In the genomic region with DNA sequence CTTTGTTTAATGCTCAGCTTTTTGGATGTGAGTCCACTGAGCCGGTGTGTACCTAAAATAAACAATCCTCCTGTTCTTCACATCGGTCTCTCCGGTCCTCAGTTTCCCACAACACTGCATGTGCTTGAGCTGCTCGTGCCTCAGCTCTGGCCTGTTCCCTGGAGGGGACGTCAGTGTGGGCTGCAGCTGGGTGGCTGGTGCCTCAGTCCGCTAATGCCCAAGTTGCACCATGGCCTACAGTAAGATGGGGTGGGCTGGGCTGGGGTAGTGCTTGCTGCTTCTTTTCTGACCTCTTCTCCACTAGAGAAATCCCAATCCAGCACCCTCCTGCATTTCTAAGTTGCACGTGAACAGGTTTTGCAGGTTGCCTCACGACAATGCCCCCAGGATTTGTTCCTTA, we compare ENCODE assay signal across 28 cellular contexts. TPM values are rescaled to one million over a fixed set of nuclear protein-coding genes. Genes with fewer than 3 reads are reported as not detected.
DNase-seq lines count a peak whose midpoint lies in the region; ATAC-seq and TF ChIP-seq lines count a peak whose summit lies in the region.
"Had no signal": no experiment of that assay in that cellular context is flagged by ENCODE, and none has a peak within 500 bp of the region (broad histone marks: within the 10 kb centered on the region; RNA-seq: fewer than 3 reads in every experiment).

No MANE protein-coding gene starts in this region.

- H3K27ac Mint-ChIP-seq in endothelial cell (ENCODE audit: unreplicated experiment), result peak overlapping the region; percentile 96
- H3K27ac Mint-ChIP-seq: CD14-positive monocyte had no signal

- H3K4me3 ChIP-seq in lower lobe of right lung (peak overlapping the region; percentile 47), spleen (peak overlapping the region in 4 of 8 donors; percentile 4 to 65 (median 28))
- H3K4me3 ChIP-seq: SJSA1 had no signal

- H3K9me3 ChIP-seq in lower lobe of right lung (no peaks in the 10 kb centered on the region), spleen (no peaks in the 10 kb centered on the region)
- H3K9me3 ChIP-seq: BE2C, SJSA1 had no signal

- peaks cover 14% of the 10 kb centered on the region for H3K27me3 ChIP-seq in lower lobe of right lung (ENCODE audit: low read depth)
- H3K27me3 ChIP-seq in spleen (replicated peaks in 1 of 7), result peaks cover 0 to 74% (median 0%) of the 10 kb centered on the region in 7 donors

- peak overlapping the region; percentile 81 for H3K27ac ChIP-seq in lower lobe of right lung
- peak overlapping the region in 5 of 8 donors; percentile 25 to 74 (median 66) for H3K27ac ChIP-seq in spleen
- H3K27ac ChIP-seq: SJSA1 had no signal

- no peak for TF ChIP-seq CTCF in endothelial cell (IDR thresholded peaks at IDR 0.05; ENCODE audit: unreplicated experiment)
- TF ChIP-seq CTCF in lower lobe of right lung (IDR thresholded peaks at IDR 0.05), result no peak
- TF ChIP-seq CTCF in spleen (IDR thresholded peaks at IDR 0.05 in 8 of 11, conservative IDR thresholded peaks at IDR 0.05 in 3 of 11), result no peak
- TF ChIP-seq CTCF in GM20000 (IDR thresholded peaks at IDR 0.05; ENCODE audit: extremely low read depth, missing control alignments), result no peak

- H3K4me1 ChIP-seq in lower lobe of right lung (peaks cover 5% of the 10 kb centered on the region), spleen (peaks cover 0 to 29% (median 3%) of the 10 kb centered on the region in 6 donors)
- H3K4me1 ChIP-seq: BE2C, SJSA1 had no signal

- 48 to 61% (median 57%) methylated on average over 8 of the region's 8 CpGs for WGBS in spleen, 5 donors

- ATAC-seq in Right ventricle myocardium inferior (no peak), left cardiac atrium (no peak), lower lobe of right lung (no peak), HG02973 (IDR thresholded peaks at IDR 0.05; ENCODE audit: unreplicated experiment) (no peak)
- ATAC-seq: PC-3 had no signal

- peaks cover 4% of the 10 kb centered on the region for H3K36me3 Mint-ChIP-seq in endothelial cell (ENCODE audit: low read depth, unreplicated experiment)
- H3K36me3 Mint-ChIP-seq: CD14-positive monocyte; CD8-positive, alpha-beta memory T cell had no signal

- H3K4me1 Mint-ChIP-seq in endothelial cell (ENCODE audit: unreplicated experiment), result peaks cover 45% of the 10 kb centered on the region
- H3K4me1 Mint-ChIP-seq: CD14-positive monocyte; CD8-positive, alpha-beta memory T cell had no signal

- DNase-seq in Right ventricle myocardium inferior (ENCODE audit: missing footprints) (peak; percentile 33), left cardiac atrium (no peak), endothelial cell (ENCODE audit: low spot score) (no peak), lower lobe of right lung (no peak), spleen (peak; percentile 41), NAMALWA (ENCODE audit: low spot score) (no peak), GM20000 (ENCODE audit: low spot score) (no peak)
- DNase-seq: 8988T; ACHN; BE2C; CD8-positive, alpha-beta memory T cell; DND-41; H7; KBM-7; MM.1S; NCI-H1048; NCI-H1417; NCI-H1694; NCI-H2029 treated with DMSO at 0.1 percent for 48 hours; NCI-H446 treated with DMSO at 0.1 percent for 48 hours; NCI-H526; NCI-H82; NK-92 treated with Interleukin-12 subunit alpha and Interleukin-12 subunit beta, amount 100 ng/mL, for 24 hours; PC-3 had no signal

- intact Hi-C loops in Right ventricle myocardium inferior (cut with DNase I) (no loop called here), left cardiac atrium (cut with DNase I) (no loop called here), lower lobe of right lung (cut with DNase I) (no loop called here), spleen (cut with DNase I; ENCODE audit: low total_unique reads) (loop anchor here (10.0 kb wide), 1 partner anchor 165 kb away; no protein-coding TSS in a partner anchor)

- H3K36me3 ChIP-seq in lower lobe of right lung, result no peaks in the 10 kb centered on the region
- no peaks in the 10 kb centered on the region for H3K36me3 ChIP-seq in spleen
- H3K36me3 ChIP-seq: BE2C, SJSA1 had no signal

- peak overlapping the region; percentile 64 for H3K4me3 Mint-ChIP-seq in endothelial cell (ENCODE audit: unreplicated experiment)
- H3K4me3 Mint-ChIP-seq: CD14-positive monocyte; CD8-positive, alpha-beta memory T cell had no signal

- H3K27me3 Mint-ChIP-seq in endothelial cell (ENCODE audit: unreplicated experiment), result peaks cover 12% of the 10 kb centered on the region

- no peaks in the 10 kb centered on the region for H3K9me3 Mint-ChIP-seq in endothelial cell (ENCODE audit: unreplicated experiment)
- H3K9me3 Mint-ChIP-seq: CD8-positive, alpha-beta memory T cell had no signal

- no peak for TF ChIP-seq POLR2A in spleen (IDR thresholded peaks at IDR 0.05)

RNA-seq across cellular contexts. Expression of a gene that starts 0.6 kb away (rescaled TPM):
- total RNA-seq in Right ventricle myocardium inferior, result 37.6 TPM
- 10 to 100 TPM; 31.4 to 34.1 TPM for total RNA-seq in left cardiac atrium
- 24.3 TPM for total RNA-seq in endothelial cell (ENCODE audit: unreplicated experiment)
- 125 TPM for total RNA-seq in lower lobe of right lung
- 100 to 1,000 TPM in 1 of 7 donors, 10 to 100 TPM in 6; 41.6 to 123 (median 86.3) TPM for total RNA-seq in spleen
- polyA plus RNA-seq in spleen, result 10 to 100 TPM; 17.2 to 91.1 (median 32.6) TPM
- total RNA-seq: CD8-positive, alpha-beta memory T cell; LHCN-M2; SJSA1 had no signal
- polyA plus RNA-seq: CD14-positive monocyte; CD8-positive, alpha-beta memory T cell had no signal

RNA-seq across cellular contexts. Expression of a gene that starts 50.8 kb away (rescaled TPM):
- total RNA-seq in Right ventricle myocardium inferior (not detected), left cardiac atrium (under 1 TPM in 1 of 2 donors, not detected in 1; 0.13 TPM), endothelial cell (ENCODE audit: unreplicated experiment) (0.36 TPM), lower lobe of right lung (not detected), spleen (1 to 10 TPM in 3 of 7 donors, under 1 TPM in 2, not detected in 2; 0.37 to 2.4 (median 1.0) TPM)
- polyA plus RNA-seq in spleen, result under 1 TPM; 0.09 to 0.13 (median 0.13) TPM
- total RNA-seq: CD8-positive, alpha-beta memory T cell; H7; LHCN-M2; PC-3; SJSA1 had no signal
- polyA plus RNA-seq: CD8-positive, alpha-beta memory T cell had no signal

Comparison
In these comparisons a context has a peak if more than half of its experiments do, and no peak if none do; other contexts are left out.
1. DNase-seq: peak in Right ventricle myocardium inferior (single experiment) and spleen (single experiment); none in left cardiac atrium (single experiment), endothelial cell (single experiment), lower lobe of right lung (single experiment), NAMALWA (single experiment) and GM20000 (single experiment).